ENCODE assay signal across 24 cellular contexts in genomic region chr3:77475545-77475944, GRCh38.
DNase-seq lines count a peak whose midpoint lies in the region; ATAC-seq and TF ChIP-seq lines count a peak whose summit lies in the region.
"Had no signal": no experiment of that assay in that cellular context is flagged by ENCODE, and none has a peak within 500 bp of the region (broad histone marks: within the 10 kb centered on the region; RNA-seq: fewer than 3 reads in every experiment).

No MANE protein-coding gene starts in this region.

- 50% methylated on average over 2 of the region's 2 CpGs for WGBS in mammary epithelial cell (ENCODE audit: low coverage, missing lambda C conversion rate)

- no peaks in the 10 kb centered on the region for H4K20me1 ChIP-seq in mammary epithelial cell (ENCODE audit: insufficient read depth, low read length)

- TF ChIP-seq CTCF in MCF 10A (IDR thresholded peaks at IDR 0.05; ENCODE audit: unreplicated experiment) (no peak), mammary epithelial cell (conservative IDR thresholded peaks at IDR 0.05 in 1 of 2, IDR thresholded peaks at IDR 0.05 in 1 of 2; ENCODE audit: extremely low read depth in 1 of 2, insufficient read depth in 1 of 2, low read depth in 1 of 2, low read length in 2 of 2) (no peak), epithelial cell of esophagus (IDR thresholded peaks at IDR 0.05; ENCODE audit: insufficient read depth, low read depth, low read length, missing control alignments) (no peak)

- CTCF ChIA-PET in MCF 10A (lab: Yijun Ruan, JAX) (interaction anchor here (0.6 to 0.7 kb wide), 4 partner anchors 15 to 732 kb away, joined by 3 to 4 read pairs (median 3); no protein-coding TSS in a partner anchor), mammary epithelial cell (lab: Charles Lee; ENCODE audit: low non-redundant PET) (no interaction called here)

- H3K27me3 ChIP-seq in mammary epithelial cell (ENCODE audit: insufficient read depth, low read length): no peaks in the 10 kb centered on the region
- H3K27me3 ChIP-seq: right lobe of liver, SJSA1 had no signal

- H3K4me1 Mint-ChIP-seq in MCF 10A (ENCODE audit: insufficient read depth, unreplicated experiment): peaks cover 11% of the 10 kb centered on the region
- H3K4me1 Mint-ChIP-seq: activated CD4-positive, alpha-beta memory T cell treated with anti-CD3 and anti-CD28 coated beads, Interleukin-2, amount 10 ng/mL, durations not matched to agents 7 days and 5 days had no signal

- POLR2A ChIA-PET in MCF 10A (lab: Yijun Ruan, JAX): no interaction called here

- DNase-seq in MCF 10A (ENCODE audit: unreplicated experiment) (peak; percentile 1), mammary epithelial cell (no peak), NCI-H524 treated with DMSO at 0.1 percent for 48 hours (lab: John Stamatoyannopoulos, UW) (peak; percentile 89), epithelial cell of esophagus (ENCODE audit: low read depth) (peak; percentile 4), superior temporal gyrus (ENCODE audit: extremely low spot score) (peak; percentile 49)
- no peak for DNase-seq in NK-92 treated with Interleukin-12 subunit alpha and Interleukin-12 subunit beta, amount 100 ng/mL, for 24 hours (lab: John Stamatoyannopoulos, UW)
- DNase-seq in activated CD4-positive, alpha-beta T cell treated with anti-CD3 and anti-CD28 coated beads, Interleukin-2, amount 50 U/mL, for 1 hour: no peak
- DNase-seq: activated CD4-positive, alpha-beta memory T cell treated with anti-CD3 and anti-CD28 coated beads, Interleukin-2, amount 10 ng/mL, durations not matched to agents 7 days and 5 days; activated CD8-positive, alpha-beta memory T cell treated with anti-CD3 and anti-CD28 coated beads, Interleukin-2, amount 50 U/mL, for 48 hours; activated naive CD4-positive, alpha-beta T cell treated with anti-CD3 and anti-CD28 coated beads, Interleukin-2, amount 50 U/mL, for 16 hours; amniotic stem cell; CD4-positive, alpha-beta T cell; effector memory CD4-positive, alpha-beta T cell; mesendoderm; NCI-H1048; NCI-H2029; NCI-H510A treated with DMSO at 0.1 percent for 48 hours; right lobe of liver; stimulated activated CD4-positive, alpha-beta T cell treated with anti-CD3 and anti-CD28 coated beads, Interleukin-12 subunit alpha, Interleukin-12 subunit beta, amount 100 ng/mL, for 4 hours; stimulated activated CD4-positive, alpha-beta T cell treated with anti-CD3 and anti-CD28 coated beads, Interleukin-4, amount 100 ng/mL, for 1 hour; trophoblast cell had no signal

- H3K27ac Mint-ChIP-seq in MCF 10A (ENCODE audit: low read depth, unreplicated experiment): no peak overlapping the region
- H3K27ac Mint-ChIP-seq: activated CD4-positive, alpha-beta memory T cell treated with anti-CD3 and anti-CD28 coated beads, Interleukin-2, amount 10 ng/mL, durations not matched to agents 7 days and 5 days; CD4-positive, alpha-beta T cell had no signal

- H3K79me2 ChIP-seq in mammary epithelial cell (ENCODE audit: insufficient read depth, low read length): no peaks in the 10 kb centered on the region

- no peaks in the 10 kb centered on the region for H3K4me1 ChIP-seq in mammary epithelial cell (ENCODE audit: insufficient read depth, low read length)
- H3K4me1 ChIP-seq: right lobe of liver, SJSA1 had no signal

- no peak overlapping the region for H3K4me3 ChIP-seq in mammary epithelial cell (replicated peaks in 1 of 3; ENCODE audit: insufficient read depth in 1 of 3, low read depth in 2 of 3, low read length in 3 of 3)
- H3K4me3 ChIP-seq in epithelial cell of esophagus (ENCODE audit: low read length): no peak overlapping the region
- H3K4me3 ChIP-seq: SJSA1 had no signal

- H3K36me3 ChIP-seq in mammary epithelial cell (ENCODE audit: insufficient read depth, low read length): no peaks in the 10 kb centered on the region
- H3K36me3 ChIP-seq: right lobe of liver, SJSA1 had no signal

- BruUV-seq in MCF 10A (replicated peaks; lab: Mats Ljungman, UMichigan) (no TSS peak), mammary epithelial cell (replicated peaks; lab: Mats Ljungman, UMichigan) (no TSS peak)

- H3K9ac ChIP-seq in mammary epithelial cell (ENCODE audit: insufficient read depth, low read length): no peak overlapping the region

- intact Hi-C loops in MCF 10A (cut with micrococcal nuclease) (no loop called here), mammary epithelial cell (cut with micrococcal nuclease) (no loop called here)

- no peak overlapping the region for H2AFZ ChIP-seq in mammary epithelial cell (ENCODE audit: low read depth, low read length)

- no peak overlapping the region for H3K4me3 Mint-ChIP-seq in MCF 10A (ENCODE audit: unreplicated experiment)
- H3K4me3 Mint-ChIP-seq: activated CD4-positive, alpha-beta memory T cell treated with anti-CD3 and anti-CD28 coated beads, Interleukin-2, amount 10 ng/mL, durations not matched to agents 7 days and 5 days; CD4-positive, alpha-beta T cell had no signal

- no peak overlapping the region for H3K27ac ChIP-seq in mammary epithelial cell (ENCODE audit: insufficient read depth, low read depth, low read length)
- H3K27ac ChIP-seq: right lobe of liver, SJSA1 had no signal

- no peaks in the 10 kb centered on the region for H3K9me3 ChIP-seq in mammary epithelial cell (replicated peaks; ENCODE audit: insufficient read depth, low read length)
- H3K9me3 ChIP-seq: right lobe of liver, SJSA1 had no signal

- dilution Hi-C loops in mammary epithelial cell (cut with HindIII; ENCODE audit: low sequenced_read_pairs): no loop called here

- H3K9me3 Mint-ChIP-seq in MCF 10A (ENCODE audit: unreplicated experiment): no peaks in the 10 kb centered on the region

- no peak for ATAC-seq in HG02642 (IDR thresholded peaks at IDR 0.05; ENCODE audit: poor library complexity, unreplicated experiment)
- ATAC-seq: activated CD4-positive, CD25-positive, alpha-beta regulatory T cell treated with anti-CD3 and anti-CD28 coated beads, Interleukin-2, amount 50 U/mL, for 24 hours had no signal

- H3K36me3 Mint-ChIP-seq in MCF 10A (ENCODE audit: insufficient read depth, unreplicated experiment): no peaks in the 10 kb centered on the region

- no peaks in the 10 kb centered on the region for H3K27me3 Mint-ChIP-seq in MCF 10A (ENCODE audit: insufficient read depth, unreplicated experiment)
- H3K27me3 Mint-ChIP-seq: activated CD4-positive, alpha-beta memory T cell treated with anti-CD3 and anti-CD28 coated beads, Interleukin-2, amount 10 ng/mL, durations not matched to agents 7 days and 5 days; CD4-positive, alpha-beta T cell had no signal

- H3K4me2 ChIP-seq in mammary epithelial cell (ENCODE audit: insufficient read depth, low read depth, low read length): no peak overlapping the region

- in situ Hi-C loops in mammary epithelial cell (cut with MboI; ENCODE audit: low sequenced_read_pairs in 2 of 2): no loop called here

Comparison
In these comparisons a context has a peak if more than half of its experiments do, and no peak if none do; other contexts are left out.
1. DNase-seq: peak in MCF 10A (single experiment), NCI-H524 treated with DMSO at 0.1 percent for 48 hours (single experiment), epithelial cell of esophagus (single experiment) and superior temporal gyrus (single experiment); none in mammary epithelial cell (single experiment), NK-92 treated with Interleukin-12 subunit alpha and Interleukin-12 subunit beta, amount 100 ng/mL, for 24 hours (single experiment) and activated CD4-positive, alpha-beta T cell treated with anti-CD3 and anti-CD28 coated beads, Interleukin-2, amount 50 U/mL, for 1 hour (single experiment).